18 cellular contexts compared by ENCODE assay signal in genomic region chr2:25701801-25702200, GRCh38.
"Had no signal": no experiment of that assay in that cellular context is flagged by ENCODE, and none has a peak within 500 bp of the region (broad histone marks: within the 10 kb centered on the region; RNA-seq: fewer than 3 reads in every experiment).

No MANE protein-coding gene starts in this region.

- H3K4me3 Mint-ChIP-seq: naive thymus-derived CD8-positive, alpha-beta T cell had no signal

- H3K4me1 ChIP-seq: heart left ventricle, sigmoid colon, transverse colon had no signal

- ATAC-seq: heart left ventricle; naive thymus-derived CD8-positive, alpha-beta T cell had no signal

- H3K36me3 Mint-ChIP-seq: naive thymus-derived CD8-positive, alpha-beta T cell had no signal

- DNase-seq: cortex of kidney; effector CD8-positive, alpha-beta T cell; foreskin melanocyte; heart left ventricle; hippocampal formation; mesendoderm; naive thymus-derived CD8-positive, alpha-beta T cell; posterior cingulate gyrus; sigmoid colon; stimulated activated CD4-positive, alpha-beta T cell treated with anti-CD3 and anti-CD28 coated beads, Interleukin-12 subunit alpha, Interleukin-12 subunit beta, amount 100 ng/mL, for 4 hours; stimulated activated naive CD4-positive, alpha-beta T cell; stomach; substantia nigra; transverse colon had no signal

- H3K27me3 ChIP-seq: dorsolateral prefrontal cortex, heart left ventricle, right atrium auricular region, sigmoid colon, stomach had no signal

- H3K36me3 ChIP-seq: heart left ventricle, right atrium auricular region, sigmoid colon, stomach, thoracic aorta, transverse colon had no signal

- H3K27ac ChIP-seq: dorsolateral prefrontal cortex, heart left ventricle, right atrium auricular region, sigmoid colon, skin epidermis, stomach, thoracic aorta, transverse colon had no signal

- H3K9me3 ChIP-seq: heart left ventricle, right atrium auricular region, sigmoid colon, stomach, thoracic aorta, transverse colon had no signal

- H3K4me3 ChIP-seq: dorsolateral prefrontal cortex, heart left ventricle, right atrium auricular region, sigmoid colon, skin epidermis, stomach, thoracic aorta, transverse colon had no signal
